In genomic region chr20:44702776-44703175, GRCh38 we compare ENCODE assay signal across 8 cellular contexts. TPM values are rescaled to one million over a fixed set of nuclear protein-coding genes. Genes with fewer than 3 reads are reported as not detected.
DNase-seq lines count a peak whose midpoint lies in the region; ATAC-seq and TF ChIP-seq lines count a peak whose summit lies in the region.

No MANE protein-coding gene starts in this region.

- H3K4me2 ChIP-seq in BLaER1 treated with 17β-estradiol and CSF1 and Interleukin-3, amounts not matched to agents 10 nM and 100 nM = peak overlapping the region; percentile 80 to 97 (median 89)

- ATAC-seq in HG03439 (IDR thresholded peaks at IDR 0.05; ENCODE audit: unreplicated experiment) = peak; percentile 47

- H3K9ac ChIP-seq in BLaER1 treated with 17β-estradiol and CSF1 and Interleukin-3, amounts not matched to agents 10 nM and 100 nM = peak overlapping the region in 10 of 11 experiments; percentile 3 to 62 (median 37); a peak in 16 of 22 replicates
- H3K9ac ChIP-seq in colonic mucosa (ENCODE audit: low read depth in 2 of 2, low read length in 2 of 2) = no peak overlapping the region

- H3K4me3 ChIP-seq in BLaER1 treated with 17β-estradiol and CSF1 and Interleukin-3, amounts not matched to agents 10 nM and 100 nM = peak overlapping the region in 5 of 10 experiments; percentile 8 to 53 (median 23); a peak in 5 of 20 replicates
- no peak overlapping the region for H3K4me3 ChIP-seq in colonic mucosa

- no peaks in the 10 kb centered on the region for H3K36me3 ChIP-seq in BLaER1 treated with 17β-estradiol and CSF1 and Interleukin-3, amounts not matched to agents 10 nM and 100 nM
- no peaks in the 10 kb centered on the region for H3K36me3 ChIP-seq in colonic mucosa

- TF ChIP-seq CTCF in colonic mucosa (IDR thresholded peaks at IDR 0.05) = no peak

- H3K27me3 ChIP-seq in BLaER1 treated with 17β-estradiol and CSF1 and Interleukin-3, amounts not matched to agents 10 nM and 100 nM = peaks cover 0 to 13% (median 0%) of the 10 kb centered on the region in 11 experiments; a peak in 4 of 22 replicates
- H3K27me3 ChIP-seq in colonic mucosa = no peaks in the 10 kb centered on the region

- H4K20me1 ChIP-seq in BLaER1 treated with 17β-estradiol and CSF1 and Interleukin-3, amounts not matched to agents 10 nM and 100 nM = no peaks in the 10 kb centered on the region; a peak in 1 of 22 replicates

- DNase-seq in colonic mucosa = peak; percentile 63
- peak; percentile 92 for DNase-seq in midbrain (lab: John Stamatoyannopoulos, UW)
- no peak for DNase-seq in ecto neural progenitor cell (ENCODE audit: low spot score)
- DNase-seq in NOMO-1 treated with DMSO at 0.1 percent for 48 hours (lab: John Stamatoyannopoulos, UW; ENCODE audit: unreplicated experiment) = no peak
- no peak for DNase-seq in activated naive CD4-positive, alpha-beta T cell treated with Interleukin-2 at 50 U/mL for 16 hours
- no peak for DNase-seq in stimulated activated CD4-positive, alpha-beta T cell treated with anti-CD3 and anti-CD28 coated beads, Interleukin-2, amount 100 ng/mL, for 24 hours

- no peaks in the 10 kb centered on the region for H3K9me3 ChIP-seq in BLaER1 treated with 17β-estradiol and CSF1 and Interleukin-3, amounts not matched to agents 10 nM and 100 nM (replicated peaks in 1 of 11)
- H3K9me3 ChIP-seq in colonic mucosa = no peaks in the 10 kb centered on the region

- H3K4me1 ChIP-seq in BLaER1 treated with 17β-estradiol and CSF1 and Interleukin-3, amounts not matched to agents 10 nM and 100 nM = peaks cover 40 to 85% (median 58%) of the 10 kb centered on the region in 10 experiments
- H3K4me1 ChIP-seq in colonic mucosa = no peaks in the 10 kb centered on the region

- intact Hi-C loops in colonic mucosa (cut with DNase I) = no loop called here

- peak overlapping the region in 10 of 11 experiments; percentile 26 to 62 (median 45); a peak in 15 of 22 replicates for H3K27ac ChIP-seq in BLaER1 treated with 17β-estradiol and CSF1 and Interleukin-3, amounts not matched to agents 10 nM and 100 nM
- no peak overlapping the region for H3K27ac ChIP-seq in colonic mucosa

RNA-seq across cellular contexts. Expression of gene CCN5, which starts 12.4 kb away (rescaled TPM):
- 1 to 10 TPM in 1 of 2 donors, under 1 TPM in 1; 0.84 to 2.9 TPM for total RNA-seq in colonic mucosa

RNA-seq across cellular contexts. Expression of gene KCNK15, which starts 42.9 kb away (rescaled TPM):
- under 1 TPM; 0.21 to 0.27 TPM for total RNA-seq in colonic mucosa

RNA-seq across cellular contexts. Expression of gene ADA, which starts 51.3 kb away (rescaled TPM):
- total RNA-seq in colonic mucosa = 1 to 10 TPM; 2.4 to 4.5 TPM

Comparison
In these comparisons a context has a peak if more than half of its experiments do, and no peak if none do; other contexts are left out.
1. H3K9ac ChIP-seq: peak in BLaER1 treated with 17β-estradiol and CSF1 and Interleukin-3, amounts not matched to agents 10 nM and 100 nM (10 of 11); none in colonic mucosa (0 of 2).
2. DNase-seq: peak in colonic mucosa (single experiment) and midbrain (single experiment); none in ecto neural progenitor cell (single experiment), NOMO-1 treated with DMSO at 0.1 percent for 48 hours (single experiment), activated naive CD4-positive, alpha-beta T cell treated with Interleukin-2 at 50 U/mL for 16 hours (single experiment) and stimulated activated CD4-positive, alpha-beta T cell treated with anti-CD3 and anti-CD28 coated beads, Interleukin-2, amount 100 ng/mL, for 24 hours (0 of 2).